1 cellular context compared by ENCODE assay signal in the genomic region with DNA sequence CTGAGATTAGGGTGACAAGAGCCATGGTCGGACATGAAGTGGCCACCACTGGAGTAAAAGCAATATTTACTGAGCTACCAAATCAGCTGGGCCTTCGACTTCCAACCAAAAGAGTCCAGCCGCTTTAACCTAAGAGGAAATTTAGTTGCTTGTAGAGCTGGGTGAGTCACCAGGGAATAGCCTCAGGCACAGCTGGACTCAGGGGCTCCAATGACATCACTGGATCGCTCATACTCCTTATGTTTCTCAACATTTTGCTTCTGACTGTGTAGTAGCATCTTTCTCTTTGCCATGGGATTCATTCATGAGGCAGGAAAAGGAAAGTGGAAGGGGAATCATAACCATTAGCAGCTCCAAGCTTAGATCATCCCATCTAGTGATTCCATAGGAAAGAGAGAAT.
A peak's percentile ranks its signal among the peaks of the same experiment; 100 is the strongest.
TF ChIP-seq lines count a peak whose summit lies in the region.

No MANE protein-coding gene starts in this region.

TF ChIP-seq in HEK293, 187 proteins besides CTCF, POLR2A, EP300 and RAD21 (continued from another document and continues in another):
- TF ChIP-seq ZNF518A (tag by site-specific recombination; conservative IDR thresholded peaks at IDR 0.05; ENCODE audit: low read depth) (no peak), ZNF184 (tag by site-specific recombination; IDR thresholded peaks at IDR 0.05) (0 out of 2 replicates have a peak, but pooled peaks have one; percentile 82), ZNF324 (tag by site-specific recombination; IDR thresholded peaks at IDR 0.05) (peak; percentile 34; the same call in 1 of the 2 replicates), BCL11A (tag by site-specific recombination; IDR thresholded peaks at IDR 0.05; ENCODE audit: low read depth) (no peak), ZNF792 (tag by site-specific recombination; IDR thresholded peaks at IDR 0.05) (no peak), HOXC10 (CRISPR knock-in tag; IDR thresholded peaks at IDR 0.05) (no peak), ZNF175 (tag by site-specific recombination; IDR thresholded peaks at IDR 0.05) (no peak), MZF1 (tag by site-specific recombination; IDR thresholded peaks at IDR 0.05; ENCODE audit: borderline replicate concordance) (no peak), ZNF501 (tag by site-specific recombination; IDR thresholded peaks at IDR 0.05) (no peak), ZNF292 (tag by site-specific recombination; IDR thresholded peaks at IDR 0.05; ENCODE audit: borderline replicate concordance, low read depth) (no peak), WT1 (tag by site-specific recombination; IDR thresholded peaks at IDR 0.05) (no peak), ZSCAN4 (tag by site-specific recombination; IDR thresholded peaks at IDR 0.05) (no peak), ZNF114 (tag by site-specific recombination; IDR thresholded peaks at IDR 0.05) (no peak), ZNF423 (tag by site-specific recombination; IDR thresholded peaks at IDR 0.05) (no peak), ZNF610 (tag by site-specific recombination; IDR thresholded peaks at IDR 0.05; ENCODE audit: borderline replicate concordance) (no peak), ZNF658 (tag by site-specific recombination; IDR thresholded peaks at IDR 0.05) (no peak), ZNF629 (tag by site-specific recombination; IDR thresholded peaks at IDR 0.05) (peak; percentile 85), SETDB1 (IDR thresholded peaks at IDR 0.05; ENCODE audit: insufficient read length, low read length) (no peak), ZNF311 (tag by site-specific recombination; IDR thresholded peaks at IDR 0.05; ENCODE audit: borderline replicate concordance) (no peak), ZFP37 (tag by site-specific recombination; IDR thresholded peaks at IDR 0.05) (0 out of 2 replicates have a peak, but pooled peaks have one; percentile 36), ZBTB10 (tag by site-specific recombination; IDR thresholded peaks at IDR 0.05) (no peak), ZNF140 (tag by site-specific recombination; IDR thresholded peaks at IDR 0.05) (no peak), ZNF560 (tag by site-specific recombination; IDR thresholded peaks at IDR 0.05; ENCODE audit: borderline replicate concordance) (no peak), SP7 (tag by site-specific recombination; IDR thresholded peaks at IDR 0.05) (peak; percentile 44; the same call in 1 of the 2 replicates), ZNF843 (tag by site-specific recombination; IDR thresholded peaks at IDR 0.05) (no peak), ZXDB (tag by site-specific recombination; IDR thresholded peaks at IDR 0.05) (no peak), ZNF596 (tag by site-specific recombination; IDR thresholded peaks at IDR 0.05) (no peak), ZBTB1 (tag by site-specific recombination; IDR thresholded peaks at IDR 0.05) (no peak), ZBTB17 (tag by site-specific recombination; IDR thresholded peaks at IDR 0.05) (0 out of 2 replicates have a peak, but pooled peaks have one; percentile 24), ZNF777 (tag by site-specific recombination; IDR thresholded peaks at IDR 0.05; ENCODE audit: borderline replicate concordance) (no peak), ZNF701 (tag by site-specific recombination; IDR thresholded peaks at IDR 0.05) (no peak), ZFP3 (tag by site-specific recombination; IDR thresholded peaks at IDR 0.05; ENCODE audit: low read depth) (no peak), ZBTB21 (tag by site-specific recombination; IDR thresholded peaks at IDR 0.05) (peak; percentile 70), ZNF514 (tag by site-specific recombination; IDR thresholded peaks at IDR 0.05) (no peak), SP2 (tag by site-specific recombination; IDR thresholded peaks at IDR 0.05) (no peak)
- TF ChIP-seq, protein P1, sequence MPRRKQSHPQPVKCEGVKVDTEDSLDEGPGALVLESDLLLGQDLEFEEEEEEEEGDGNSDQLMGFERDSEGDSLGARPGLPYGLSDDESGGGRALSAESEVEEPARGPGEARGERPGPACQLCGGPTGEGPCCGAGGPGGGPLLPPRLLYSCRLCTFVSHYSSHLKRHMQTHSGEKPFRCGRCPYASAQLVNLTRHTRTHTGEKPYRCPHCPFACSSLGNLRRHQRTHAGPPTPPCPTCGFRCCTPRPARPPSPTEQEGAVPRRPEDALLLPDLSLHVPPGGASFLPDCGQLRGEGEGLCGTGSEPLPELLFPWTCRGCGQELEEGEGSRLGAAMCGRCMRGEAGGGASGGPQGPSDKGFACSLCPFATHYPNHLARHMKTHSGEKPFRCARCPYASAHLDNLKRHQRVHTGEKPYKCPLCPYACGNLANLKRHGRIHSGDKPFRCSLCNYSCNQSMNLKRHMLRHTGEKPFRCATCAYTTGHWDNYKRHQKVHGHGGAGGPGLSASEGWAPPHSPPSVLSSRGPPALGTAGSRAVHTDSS (tag by site-specific recombination; IDR thresholded peaks at IDR 0.05): no peak
- TF ChIP-seq, protein P2, sequence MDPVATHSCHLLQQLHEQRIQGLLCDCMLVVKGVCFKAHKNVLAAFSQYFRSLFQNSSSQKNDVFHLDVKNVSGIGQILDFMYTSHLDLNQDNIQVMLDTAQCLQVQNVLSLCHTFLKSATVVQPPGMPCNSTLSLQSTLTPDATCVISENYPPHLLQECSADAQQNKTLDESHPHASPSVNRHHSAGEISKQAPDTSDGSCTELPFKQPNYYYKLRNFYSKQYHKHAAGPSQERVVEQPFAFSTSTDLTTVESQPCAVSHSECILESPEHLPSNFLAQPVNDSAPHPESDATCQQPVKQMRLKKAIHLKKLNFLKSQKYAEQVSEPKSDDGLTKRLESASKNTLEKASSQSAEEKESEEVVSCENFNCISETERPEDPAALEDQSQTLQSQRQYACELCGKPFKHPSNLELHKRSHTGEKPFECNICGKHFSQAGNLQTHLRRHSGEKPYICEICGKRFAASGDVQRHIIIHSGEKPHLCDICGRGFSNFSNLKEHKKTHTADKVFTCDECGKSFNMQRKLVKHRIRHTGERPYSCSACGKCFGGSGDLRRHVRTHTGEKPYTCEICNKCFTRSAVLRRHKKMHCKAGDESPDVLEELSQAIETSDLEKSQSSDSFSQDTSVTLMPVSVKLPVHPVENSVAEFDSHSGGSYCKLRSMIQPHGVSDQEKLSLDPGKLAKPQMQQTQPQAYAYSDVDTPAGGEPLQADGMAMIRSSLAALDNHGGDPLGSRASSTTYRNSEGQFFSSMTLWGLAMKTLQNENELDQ (tag by site-specific recombination; IDR thresholded peaks at IDR 0.05; ENCODE audit: low read depth): no peak
- TF ChIP-seq, protein P3, sequence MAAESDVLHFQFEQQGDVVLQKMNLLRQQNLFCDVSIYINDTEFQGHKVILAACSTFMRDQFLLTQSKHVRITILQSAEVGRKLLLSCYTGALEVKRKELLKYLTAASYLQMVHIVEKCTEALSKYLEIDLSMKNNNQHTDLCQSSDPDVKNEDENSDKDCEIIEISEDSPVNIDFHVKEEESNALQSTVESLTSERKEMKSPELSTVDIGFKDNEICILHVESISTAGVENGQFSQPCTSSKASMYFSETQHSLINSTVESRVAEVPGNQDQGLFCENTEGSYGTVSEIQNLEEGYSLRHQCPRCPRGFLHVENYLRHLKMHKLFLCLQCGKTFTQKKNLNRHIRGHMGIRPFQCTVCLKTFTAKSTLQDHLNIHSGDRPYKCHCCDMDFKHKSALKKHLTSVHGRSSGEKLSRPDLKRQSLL (tag by site-specific recombination; IDR thresholded peaks at IDR 0.05): no peak
- TF ChIP-seq, protein P4, sequence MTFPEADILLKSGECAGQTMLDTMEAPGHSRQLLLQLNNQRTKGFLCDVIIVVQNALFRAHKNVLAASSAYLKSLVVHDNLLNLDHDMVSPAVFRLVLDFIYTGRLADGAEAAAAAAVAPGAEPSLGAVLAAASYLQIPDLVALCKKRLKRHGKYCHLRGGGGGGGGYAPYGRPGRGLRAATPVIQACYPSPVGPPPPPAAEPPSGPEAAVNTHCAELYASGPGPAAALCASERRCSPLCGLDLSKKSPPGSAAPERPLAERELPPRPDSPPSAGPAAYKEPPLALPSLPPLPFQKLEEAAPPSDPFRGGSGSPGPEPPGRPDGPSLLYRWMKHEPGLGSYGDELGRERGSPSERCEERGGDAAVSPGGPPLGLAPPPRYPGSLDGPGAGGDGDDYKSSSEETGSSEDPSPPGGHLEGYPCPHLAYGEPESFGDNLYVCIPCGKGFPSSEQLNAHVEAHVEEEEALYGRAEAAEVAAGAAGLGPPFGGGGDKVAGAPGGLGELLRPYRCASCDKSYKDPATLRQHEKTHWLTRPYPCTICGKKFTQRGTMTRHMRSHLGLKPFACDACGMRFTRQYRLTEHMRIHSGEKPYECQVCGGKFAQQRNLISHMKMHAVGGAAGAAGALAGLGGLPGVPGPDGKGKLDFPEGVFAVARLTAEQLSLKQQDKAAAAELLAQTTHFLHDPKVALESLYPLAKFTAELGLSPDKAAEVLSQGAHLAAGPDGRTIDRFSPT (tag by site-specific recombination; IDR thresholded peaks at IDR 0.05): no peak
- TF ChIP-seq, protein P5, sequence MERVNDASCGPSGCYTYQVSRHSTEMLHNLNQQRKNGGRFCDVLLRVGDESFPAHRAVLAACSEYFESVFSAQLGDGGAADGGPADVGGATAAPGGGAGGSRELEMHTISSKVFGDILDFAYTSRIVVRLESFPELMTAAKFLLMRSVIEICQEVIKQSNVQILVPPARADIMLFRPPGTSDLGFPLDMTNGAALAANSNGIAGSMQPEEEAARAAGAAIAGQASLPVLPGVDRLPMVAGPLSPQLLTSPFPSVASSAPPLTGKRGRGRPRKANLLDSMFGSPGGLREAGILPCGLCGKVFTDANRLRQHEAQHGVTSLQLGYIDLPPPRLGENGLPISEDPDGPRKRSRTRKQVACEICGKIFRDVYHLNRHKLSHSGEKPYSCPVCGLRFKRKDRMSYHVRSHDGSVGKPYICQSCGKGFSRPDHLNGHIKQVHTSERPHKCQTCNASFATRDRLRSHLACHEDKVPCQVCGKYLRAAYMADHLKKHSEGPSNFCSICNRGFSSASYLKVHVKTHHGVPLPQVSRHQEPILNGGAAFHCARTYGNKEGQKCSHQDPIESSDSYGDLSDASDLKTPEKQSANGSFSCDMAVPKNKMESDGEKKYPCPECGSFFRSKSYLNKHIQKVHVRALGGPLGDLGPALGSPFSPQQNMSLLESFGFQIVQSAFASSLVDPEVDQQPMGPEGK (tag by site-specific recombination; IDR thresholded peaks at IDR 0.05): no peak
- TF ChIP-seq, protein P6, sequence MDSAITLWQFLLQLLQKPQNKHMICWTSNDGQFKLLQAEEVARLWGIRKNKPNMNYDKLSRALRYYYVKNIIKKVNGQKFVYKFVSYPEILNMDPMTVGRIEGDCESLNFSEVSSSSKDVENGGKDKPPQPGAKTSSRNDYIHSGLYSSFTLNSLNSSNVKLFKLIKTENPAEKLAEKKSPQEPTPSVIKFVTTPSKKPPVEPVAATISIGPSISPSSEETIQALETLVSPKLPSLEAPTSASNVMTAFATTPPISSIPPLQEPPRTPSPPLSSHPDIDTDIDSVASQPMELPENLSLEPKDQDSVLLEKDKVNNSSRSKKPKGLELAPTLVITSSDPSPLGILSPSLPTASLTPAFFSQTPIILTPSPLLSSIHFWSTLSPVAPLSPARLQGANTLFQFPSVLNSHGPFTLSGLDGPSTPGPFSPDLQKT (IDR thresholded peaks at IDR 0.05; ENCODE audit: borderline replicate concordance, low read depth, low read length): no peak
